ENCODE assay signal across 8 cellular contexts in the genomic region with DNA sequence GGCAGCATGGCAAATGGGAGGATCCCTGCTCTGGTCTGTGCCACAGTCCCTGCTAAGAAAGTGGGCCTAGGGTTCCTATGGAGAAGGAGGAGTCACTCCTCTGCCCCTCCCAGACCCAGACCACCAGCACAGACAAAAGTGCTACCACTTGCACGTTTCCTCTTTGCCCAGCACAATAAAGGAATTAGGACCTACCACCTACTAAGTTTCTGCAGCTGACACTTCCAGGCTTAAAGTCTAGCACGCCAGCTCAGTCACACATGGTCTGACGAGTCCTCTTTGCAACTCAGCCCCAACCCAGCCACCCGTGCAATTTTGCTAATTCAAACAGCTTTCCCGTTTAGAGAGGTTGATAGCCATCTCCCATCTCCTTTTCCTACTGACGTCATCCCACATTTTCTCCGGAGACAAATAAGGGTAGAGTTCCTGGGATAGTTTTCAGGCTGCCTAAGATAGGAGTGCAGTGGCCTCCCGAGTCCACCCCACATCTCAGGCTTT.
DNase-seq lines count a peak whose midpoint lies in the region; TF ChIP-seq lines count a peak whose summit lies in the region.

No MANE protein-coding gene starts in this region.

- TF ChIP-seq CTCF in transverse colon (IDR thresholded peaks at IDR 0.05): no peak

- in situ Hi-C loops in transverse colon (cut with MboI; ENCODE audit: low pct_ligation_motif_present in 1 of 4, low pct_unique_long_range_greater_than_20kb in 1 of 4, low sequenced_read_pairs in 3 of 4): no loop called here

- intact Hi-C loops in transverse colon (cut with DNase I; ENCODE audit: low total_unique reads): loop anchor here (1.0 to 5.0 kb wide), 2 partner anchors 26 to 43 kb away; no protein-coding TSS in a partner anchor

- peak overlapping the region; percentile 12 to 89 (median 76) for H3K4me3 ChIP-seq in transverse colon

- H3K4me3 Mint-ChIP-seq in activated naive CD4-positive, alpha-beta T cell treated with anti-CD3 and anti-CD28 coated beads, Interleukin-2, amount 50 U/mL, for 24 hours: peak overlapping the region; percentile 97

- peaks cover 49 to 73% (median 59%) of the 10 kb centered on the region in 4 donors for H3K4me1 ChIP-seq in transverse colon

- peak overlapping the region; percentile 93 for H3K27ac Mint-ChIP-seq in activated naive CD4-positive, alpha-beta T cell treated with anti-CD3 and anti-CD28 coated beads, Interleukin-2, amount 50 U/mL, for 24 hours

- H3K27me3 Mint-ChIP-seq in activated naive CD4-positive, alpha-beta T cell treated with anti-CD3 and anti-CD28 coated beads, Interleukin-2, amount 50 U/mL, for 24 hours: no peaks in the 10 kb centered on the region

- no peaks in the 10 kb centered on the region for H3K36me3 ChIP-seq in transverse colon

- H3K4me1 Mint-ChIP-seq in activated naive CD4-positive, alpha-beta T cell treated with anti-CD3 and anti-CD28 coated beads, Interleukin-2, amount 50 U/mL, for 24 hours: peaks cover 76% of the 10 kb centered on the region

- no peaks in the 10 kb centered on the region for H3K9me3 Mint-ChIP-seq in activated naive CD4-positive, alpha-beta T cell treated with anti-CD3 and anti-CD28 coated beads, Interleukin-2, amount 50 U/mL, for 24 hours

- H3K36me3 Mint-ChIP-seq in activated naive CD4-positive, alpha-beta T cell treated with anti-CD3 and anti-CD28 coated beads, Interleukin-2, amount 50 U/mL, for 24 hours: no peaks in the 10 kb centered on the region

- DNase-seq in activated naive CD4-positive, alpha-beta T cell (lab: John Stamatoyannopoulos, UW): no peak
- DNase-seq in NOMO-1 (lab: John Stamatoyannopoulos, UW; ENCODE audit: unreplicated experiment in 2 of 2): peak; percentile 6 to 26
- DNase-seq in medulla oblongata (ENCODE audit: extremely low spot score): peak; percentile 50
- DNase-seq in transverse colon: peak; percentile 49
- no peak for DNase-seq in 8988T
- DNase-seq in NCI-H1436 (lab: John Stamatoyannopoulos, UW): no peak

- TF ChIP-seq EP300 in transverse colon (IDR thresholded peaks at IDR 0.05; ENCODE audit: low read depth): no peak

- H3K9me3 ChIP-seq in transverse colon: no peaks in the 10 kb centered on the region

- H3K27ac ChIP-seq in cingulate gyrus (ENCODE audit: low read depth, low read length): peak overlapping the region; percentile 67
- peak overlapping the region; percentile 99 for H3K27ac ChIP-seq in transverse colon

- no peak for TF ChIP-seq POLR2A in transverse colon (IDR thresholded peaks at IDR 0.05)

- H3K27me3 ChIP-seq in transverse colon: no peaks in the 10 kb centered on the region

- 5% methylated on average over 4 to 8 of the region's 8 CpGs for WGBS in transverse colon (ENCODE audit: low coverage in 1 of 2), 2 donors

Comparison
In these comparisons a context has a peak if more than half of its experiments do, and no peak if none do; other contexts are left out.
1. DNase-seq: peak in NOMO-1 (2 of 2), medulla oblongata (single experiment) and transverse colon (single experiment); none in activated naive CD4-positive, alpha-beta T cell (0 of 4), 8988T (single experiment) and NCI-H1436 (single experiment).